ENCODE assay signal across 20 cellular contexts in genomic region chr5:41876678-41877077, GRCh38.
"Had no signal": no experiment of that assay in that cellular context is flagged by ENCODE, and none has a peak within 500 bp of the region (broad histone marks: within the 10 kb centered on the region; RNA-seq: fewer than 3 reads in every experiment).

No MANE protein-coding gene starts in this region.

- H3K36me3 ChIP-seq: left lung, uterus had no signal

- H3K4me1 ChIP-seq: foreskin keratinocyte, left lung, uterus had no signal

- DNase-seq: activated CD4-positive, alpha-beta T cell treated with anti-CD3 and anti-CD28 coated beads for 1 hour; activated CD4-positive, alpha-beta T cell treated with anti-CD3 and anti-CD28 coated beads, Interleukin-2, amount 50 U/mL, for 1 hour; activated CD8-positive, alpha-beta T cell treated with anti-CD3 and anti-CD28 coated beads, Interleukin-2, amount 10 ng/mL, durations not matched to agents 7 days and 5 days; activated T-cell treated with anti-CD3 and anti-CD28 coated beads, Interleukin-2, amount 50 U/mL, for 1 hour; aorta; dermis blood vessel endothelial cell; effector memory CD4-positive, alpha-beta T cell; foreskin keratinocyte; left lung; naive thymus-derived CD4-positive, alpha-beta T cell; occipital lobe; posterior cingulate gyrus; retina; stimulated activated CD4-positive, alpha-beta T cell treated with anti-CD3 and anti-CD28 coated beads, Interleukin-2, amount 100 ng/mL, for 48 hours; stimulated activated CD8-positive, alpha-beta memory T cell treated with anti-CD3 and anti-CD28 coated beads, Interleukin-4, amount 100 ng/mL, for 48 hours; stimulated activated naive B cell treated with anti-CD40 and anti-IgM and Interleukin-4, amounts not matched to agents 10 μg/mL and 1 μg/mL and 100 μg/mL, for 72 hours; trophoblast cell; uterus had no signal

- H3K27me3 ChIP-seq: foreskin keratinocyte, left lung, uterus had no signal

- ATAC-seq: activated CD8-positive, alpha-beta T cell treated with anti-CD3 and anti-CD28 coated beads, Interleukin-2, amount 10 ng/mL, durations not matched to agents 7 days and 5 days; activated naive CD4-positive, alpha-beta T cell treated with anti-CD3 and anti-CD28 coated beads, Interleukin-2, amount 50 U/mL, for 72 hours; activated T-helper 17 cell treated with anti-CD3 and anti-CD28 coated beads, Interleukin-2, amount 50 U/mL, for 72 hours; foreskin keratinocyte; left lung; naive thymus-derived CD4-positive, alpha-beta T cell; stimulated activated naive B cell treated with anti-CD40 and anti-IgM and Interleukin-4, amounts not matched to agents 10 μg/mL and 1 μg/mL and 100 μg/mL, for 72 hours had no signal

- H3K4me3 ChIP-seq: left lung, uterus had no signal

- H3K9me3 ChIP-seq: left lung, uterus had no signal

- H3K27ac ChIP-seq: foreskin keratinocyte, left lung, uterus had no signal
